8 cellular contexts compared by ENCODE assay signal in the genomic region with DNA sequence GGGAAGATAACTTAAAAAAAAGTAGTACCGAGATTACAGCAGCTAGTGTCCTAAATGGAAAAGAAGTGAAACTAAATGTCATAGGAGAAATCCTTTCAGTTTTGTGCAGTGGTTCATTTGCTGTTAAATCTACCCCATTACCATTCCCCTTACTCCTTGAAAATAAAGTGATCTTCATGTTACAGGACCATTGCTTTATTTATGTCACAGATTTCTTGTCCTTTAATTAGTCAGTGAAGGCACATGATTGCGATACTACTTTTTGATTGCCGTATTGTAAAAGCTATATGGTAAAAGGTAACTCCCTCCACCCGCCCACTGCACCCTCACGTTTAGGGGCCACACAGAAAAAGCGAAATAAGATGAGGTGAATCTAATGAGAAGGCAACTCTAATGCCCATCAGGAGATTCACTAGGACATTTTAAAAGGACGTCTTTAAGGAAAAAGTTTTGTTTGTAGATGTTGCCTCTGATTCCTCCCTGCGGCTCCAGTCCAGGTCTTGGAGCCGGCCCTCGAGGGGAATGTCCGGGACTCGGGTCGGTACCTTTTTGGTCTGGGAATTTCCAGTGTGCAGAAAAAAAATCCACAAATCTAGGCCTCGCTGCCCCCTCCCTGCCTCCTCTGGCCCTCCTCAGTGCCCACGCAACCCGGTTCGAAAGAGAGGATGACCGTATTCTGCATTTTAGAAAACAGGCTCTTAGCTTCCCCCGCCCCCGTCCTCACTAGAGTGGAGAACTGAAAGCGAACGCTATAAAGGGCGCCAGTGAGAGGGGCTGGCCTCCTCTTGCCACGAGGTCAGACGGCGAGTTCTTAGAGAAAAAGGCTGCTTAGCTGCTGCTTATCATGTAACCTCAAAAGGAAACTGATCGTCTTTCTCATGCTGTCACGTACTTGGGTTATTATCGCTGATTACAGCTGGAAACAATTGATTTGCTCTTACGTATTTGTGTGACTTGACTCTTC.
DNase-seq lines count a peak whose midpoint lies in the region; ATAC-seq and TF ChIP-seq lines count a peak whose summit lies in the region.

No MANE protein-coding gene starts in this region.

- no peaks in the 10 kb centered on the region for H3K27me3 ChIP-seq in mucosa of stomach (ENCODE audit: control insufficient read depth, insufficient read depth, low read length)

- ATAC-seq in HG03060 (IDR thresholded peaks at IDR 0.05; ENCODE audit: low read depth, unreplicated experiment), result peak; percentile 82

- no peaks in the 10 kb centered on the region for H3K36me3 ChIP-seq in mucosa of stomach (ENCODE audit: control insufficient read depth, insufficient read depth, low read length)

- no peak for TF ChIP-seq CTCF in 22Rv1 (IDR thresholded peaks at IDR 0.05)

- peaks cover 20% of the 10 kb centered on the region for H3K4me1 ChIP-seq in mucosa of stomach (ENCODE audit: control insufficient read depth, insufficient read depth, low read length)

- H3K4me3 ChIP-seq in mucosa of stomach (ENCODE audit: low read length), result peak overlapping the region; percentile 91

- TF ChIP-seq POLR2A in GM18526 (IDR thresholded peaks at IDR 0.05; ENCODE audit: extremely low read depth, insufficient read length) (peak; percentile 78), erythroblast (IDR thresholded peaks at IDR 0.05; ENCODE audit: low read length) (peak; percentile 15)

- H3K27ac ChIP-seq in 22Rv1, result peak overlapping the region; percentile 66

- H3K9me3 ChIP-seq in mucosa of stomach (ENCODE audit: control insufficient read depth, low read length), result no peaks in the 10 kb centered on the region

- H3K9ac ChIP-seq in mucosa of stomach (ENCODE audit: low read length), result peak overlapping the region; percentile 96

- DNase-seq in NOMO-1 treated with DMSO at 0.1 percent for 48 hours (lab: John Stamatoyannopoulos, UW; ENCODE audit: unreplicated experiment), result peak; percentile 91
- peak; percentile 81 for DNase-seq in activated T-cell treated with anti-CD3 and anti-CD28 coated beads for 24 hours (ENCODE audit: low read depth)
- peak; percentile 61 to 74 for DNase-seq in erythroblast (lab: John Stamatoyannopoulos, UW)
- peak; percentile 91 for DNase-seq in stimulated activated CD8-positive, alpha-beta memory T cell treated with anti-CD3 and anti-CD28 coated beads, Interleukin-4, amount 100 ng/mL, for 48 hours

Comparison
In these comparisons a context has a peak if more than half of its experiments do, and no peak if none do; other contexts are left out.
1. Peak in every context shown above with its lines: DNase-seq, ATAC-seq, H3K4me3 ChIP-seq and H3K27ac ChIP-seq.